23 cellular contexts compared by ENCODE assay signal in the genomic region with DNA sequence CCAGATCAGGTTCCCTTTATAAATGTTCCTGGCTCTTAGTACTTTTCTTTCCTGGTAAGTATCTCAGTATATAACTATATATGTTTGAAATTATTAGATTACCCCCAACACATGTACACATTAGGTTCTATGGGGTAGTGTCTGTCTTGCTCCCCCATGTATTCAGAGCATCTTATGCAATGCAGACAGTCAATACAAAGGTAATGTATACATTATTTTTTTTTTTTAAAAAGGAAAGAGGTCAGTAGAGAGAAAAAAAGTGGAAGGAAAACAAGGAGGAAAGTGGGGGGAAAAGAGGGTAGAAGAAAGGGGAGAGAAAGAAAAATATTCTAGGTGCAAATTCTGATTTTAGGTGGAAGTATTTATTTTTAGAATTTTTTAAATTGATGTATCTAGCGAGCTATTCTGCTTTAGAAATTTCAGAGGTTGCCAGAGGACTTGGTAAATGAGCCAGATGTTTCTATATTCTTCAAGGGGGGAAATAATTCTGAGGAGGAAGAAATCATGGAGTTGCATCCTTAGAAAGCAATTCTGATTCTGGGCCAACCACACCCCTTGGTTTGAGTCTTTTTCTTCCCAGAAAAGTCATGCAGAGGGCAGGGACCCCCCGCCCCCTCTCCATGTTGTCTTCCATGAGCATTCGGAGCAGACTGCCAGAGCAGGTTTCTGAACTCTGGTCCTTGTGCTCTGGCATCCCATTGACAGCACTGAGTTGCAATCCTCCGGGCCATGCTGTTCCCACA.
DNase-seq lines count a peak whose midpoint lies in the region; ATAC-seq and TF ChIP-seq lines count a peak whose summit lies in the region.
"Had no signal": no experiment of that assay in that cellular context is flagged by ENCODE, and none has a peak within 500 bp of the region (broad histone marks: within the 10 kb centered on the region; RNA-seq: fewer than 3 reads in every experiment).

No MANE protein-coding gene starts in this region.

- peaks cover 39% of the 10 kb centered on the region for H3K9me3 Mint-ChIP-seq in Caco-2 (ENCODE audit: unreplicated experiment)
- H3K9me3 Mint-ChIP-seq: CD4-positive, alpha-beta T cell had no signal

- DNase-seq in AG10803 (ENCODE audit: low read depth) (peak; percentile 33), Caco-2 (no peak), HFF-Myc (ENCODE audit: extremely low read depth, low read depth) (peak; percentile 48), neuronal stem cell (ENCODE audit: low spot score) (no peak), NCI-H510A treated with DMSO at 0.1 percent for 48 hours (lab: John Stamatoyannopoulos, UW) (no peak), WERI-Rb-1 (no peak)
- DNase-seq: 8988T; ACHN; AML-193; CD4-positive, alpha-beta T cell; CD8-positive, alpha-beta T cell; DMS 273 treated with DMSO at 0.1 percent for 48 hours; DMS153; DMS53; DMS79; DND-41; EL; GDM1 had no signal

- WGBS in neuronal stem cell (ENCODE audit: extremely low coverage in 2 of 2, insufficient read length in 2 of 2, insufficient replicate concordance in 1 of 2), 2 donors: no CpG with 5 or more reads among the region's 4 CpGs

- no peak overlapping the region for H4K91ac ChIP-seq in neuronal stem cell (ENCODE audit: low read depth, low read length, poor library complexity)

- H3K9me3 ChIP-seq in Caco-2 (peaks cover 12% of the 10 kb centered on the region), neuronal stem cell (replicated peaks in 1 of 2; ENCODE audit: control insufficient read depth in 2 of 2, insufficient read depth in 1 of 2, low read depth in 1 of 2, low read length in 2 of 2) (peaks cover 0 to 5% of the 10 kb centered on the region in 2 donors), WERI-Rb-1 (ENCODE audit: severe bottlenecking) (no peaks in the 10 kb centered on the region)

- peak overlapping the region; percentile 60 for H3K18ac ChIP-seq in neuronal stem cell (ENCODE audit: low read length)

- H3K27ac ChIP-seq in neuronal stem cell (replicated peaks; ENCODE audit: low read length) (no peak overlapping the region), WERI-Rb-1 (no peak overlapping the region)
- H3K27ac ChIP-seq: BLaER1 treated with 17β-estradiol and CSF1 and Interleukin-3, amounts not matched to agents 10 nM and 100 nM; C4-2B had no signal

- H3K4me3 ChIP-seq in AG10803 (ENCODE audit: low read length): no peak overlapping the region
- H3K4me3 ChIP-seq in Caco-2 (ENCODE audit: low read depth, low read length): no peak overlapping the region
- no peak overlapping the region for H3K4me3 ChIP-seq in HFF-Myc (replicated peaks; ENCODE audit: low read depth, low read length)
- H3K4me3 ChIP-seq in neuronal stem cell (ENCODE audit: low read length in 2 of 2): no peak overlapping the region
- H3K4me3 ChIP-seq in WERI-Rb-1 (ENCODE audit: low read depth, low read length): no peak overlapping the region
- H3K4me3 ChIP-seq: BLaER1 treated with 17β-estradiol and CSF1 and Interleukin-3, amounts not matched to agents 10 nM and 100 nM; GM12878 had no signal

- ATAC-seq in HG03460 (IDR thresholded peaks at IDR 0.05; ENCODE audit: unreplicated experiment): no peak
- ATAC-seq: CD8-positive, alpha-beta T cell; GM12878 had no signal

- no peak overlapping the region for H3K4me3 Mint-ChIP-seq in Caco-2 (ENCODE audit: unreplicated experiment)
- H3K4me3 Mint-ChIP-seq: B cell; CD4-positive, alpha-beta T cell; CD8-positive, alpha-beta T cell had no signal

- H3K36me3 ChIP-seq in Caco-2 (ENCODE audit: control insufficient read depth, insufficient read depth, low read length) (no peaks in the 10 kb centered on the region), neuronal stem cell (replicated peaks in 1 of 2; ENCODE audit: control insufficient read depth in 2 of 2, insufficient read depth in 2 of 2, low read length in 2 of 2) (no peaks in the 10 kb centered on the region), WERI-Rb-1 (no peaks in the 10 kb centered on the region)
- H3K36me3 ChIP-seq: BLaER1 treated with 17β-estradiol and CSF1 and Interleukin-3, amounts not matched to agents 10 nM and 100 nM had no signal

- no peak overlapping the region for H2AK5ac ChIP-seq in neuronal stem cell (ENCODE audit: low read depth, low read length)

- intact Hi-C loops in Caco-2 (cut with micrococcal nuclease; ENCODE audit: unreplicated experiment): no loop called here

- no peak overlapping the region for H2AFZ ChIP-seq in neuronal stem cell (ENCODE audit: low read length)

- no peaks in the 10 kb centered on the region for H3K27me3 Mint-ChIP-seq in Caco-2 (ENCODE audit: insufficient read depth, unreplicated experiment)

- peaks cover 17% of the 10 kb centered on the region for H3K36me3 Mint-ChIP-seq in Caco-2 (ENCODE audit: insufficient read depth, unreplicated experiment)
- H3K36me3 Mint-ChIP-seq: CD8-positive, alpha-beta T cell had no signal

- H2BK15ac ChIP-seq in neuronal stem cell (ENCODE audit: low read length): peak overlapping the region; percentile 19

- no peaks in the 10 kb centered on the region for H3K79me1 ChIP-seq in neuronal stem cell (ENCODE audit: low read depth, low read length)

- H3K27ac Mint-ChIP-seq in Caco-2 (ENCODE audit: unreplicated experiment): peak overlapping the region; percentile 35
- H3K27ac Mint-ChIP-seq: B cell; CD4-positive, alpha-beta T cell; CD8-positive, alpha-beta T cell had no signal

- H3K4ac ChIP-seq in neuronal stem cell (ENCODE audit: low read length): no peak overlapping the region

- H3K4me1 ChIP-seq in Caco-2: peaks cover 18% of the 10 kb centered on the region
- peaks cover 0 to 4% of the 10 kb centered on the region in 2 donors for H3K4me1 ChIP-seq in neuronal stem cell (ENCODE audit: control insufficient read depth in 2 of 2, insufficient read depth in 1 of 2, low read depth in 1 of 2, low read length in 2 of 2)
- H3K4me1 ChIP-seq: BLaER1 treated with 17β-estradiol and CSF1 and Interleukin-3, amounts not matched to agents 10 nM and 100 nM had no signal

- POLR2A ChIA-PET in Caco-2 (lab: Charles Lee): no interaction called here

- no peak overlapping the region for H3K14ac ChIP-seq in neuronal stem cell (ENCODE audit: low read length)

- TF ChIP-seq CTCF in AG10803 (conservative IDR thresholded peaks at IDR 0.05; ENCODE audit: low read length) (no peak), Caco-2 (IDR thresholded peaks at IDR 0.05; ENCODE audit: insufficient read depth in 1 of 2, low read depth in 1 of 2, low read length in 1 of 2, severe bottlenecking in 1 of 2, unreplicated experiment in 1 of 2) (no peak), HFF-Myc (IDR thresholded peaks at IDR 0.05; ENCODE audit: low read depth, low read length, missing control alignments) (no peak), WERI-Rb-1 (IDR thresholded peaks at IDR 0.05; ENCODE audit: low read depth, low read length) (no peak)

- CTCF ChIA-PET in Caco-2 (lab: Charles Lee): interaction anchor here (0.5 kb wide), 1 partner anchor 131 kb away, joined by 3 read pairs; no protein-coding TSS in a partner anchor

- no peak overlapping the region for H3K4me2 ChIP-seq in neuronal stem cell (ENCODE audit: insufficient read depth, low read length, poor library complexity, severe bottlenecking)
- H3K4me2 ChIP-seq: BLaER1 treated with 17β-estradiol and CSF1 and Interleukin-3, amounts not matched to agents 10 nM and 100 nM had no signal

- no peak overlapping the region for H2BK5ac ChIP-seq in neuronal stem cell (ENCODE audit: low read length)

- peak overlapping the region; percentile 42 for H2BK120ac ChIP-seq in neuronal stem cell (ENCODE audit: low read depth, low read length)

- H4K8ac ChIP-seq in neuronal stem cell (ENCODE audit: low read depth, low read length): peak overlapping the region; percentile 74

- no peak overlapping the region for H3K9ac ChIP-seq in neuronal stem cell (ENCODE audit: low read depth, low read length, poor library complexity)
- H3K9ac ChIP-seq: BLaER1 treated with 17β-estradiol and CSF1 and Interleukin-3, amounts not matched to agents 10 nM and 100 nM had no signal

- BruUV-seq in Caco-2 (replicated peaks; lab: Mats Ljungman, UMichigan): no TSS peak

- no peaks in the 10 kb centered on the region for H3K27me3 ChIP-seq in Caco-2 (replicated peaks; ENCODE audit: control insufficient read depth, insufficient read depth, low read length)
- H3K27me3 ChIP-seq in neuronal stem cell (ENCODE audit: control insufficient read depth in 3 of 3, insufficient read depth in 3 of 3, low read depth in 1 of 3, low read length in 3 of 3): no peaks in the 10 kb centered on the region
- peaks cover 30% of the 10 kb centered on the region for H3K27me3 ChIP-seq in WERI-Rb-1 (ENCODE audit: insufficient read depth, low read depth, severe bottlenecking)
- H3K27me3 ChIP-seq: BLaER1 treated with 17β-estradiol and CSF1 and Interleukin-3, amounts not matched to agents 10 nM and 100 nM had no signal

- peaks cover 47% of the 10 kb centered on the region for H3K4me1 Mint-ChIP-seq in Caco-2 (ENCODE audit: low read depth, unreplicated experiment)
- H3K4me1 Mint-ChIP-seq: B cell had no signal

- no peak overlapping the region for H3K23ac ChIP-seq in neuronal stem cell (ENCODE audit: low read depth, low read length, poor library complexity)

- no peak overlapping the region for H2BK12ac ChIP-seq in neuronal stem cell (ENCODE audit: low read length)

Comparison
In these comparisons a context has a peak if more than half of its experiments do, and no peak if none do; other contexts are left out.
1. DNase-seq: peak in AG10803 (single experiment) and HFF-Myc (single experiment); none in Caco-2 (0 of 2), neuronal stem cell (single experiment), NCI-H510A treated with DMSO at 0.1 percent for 48 hours (single experiment) and WERI-Rb-1 (single experiment).